ENCODE assay signal across 11 cellular contexts in the genomic region with DNA sequence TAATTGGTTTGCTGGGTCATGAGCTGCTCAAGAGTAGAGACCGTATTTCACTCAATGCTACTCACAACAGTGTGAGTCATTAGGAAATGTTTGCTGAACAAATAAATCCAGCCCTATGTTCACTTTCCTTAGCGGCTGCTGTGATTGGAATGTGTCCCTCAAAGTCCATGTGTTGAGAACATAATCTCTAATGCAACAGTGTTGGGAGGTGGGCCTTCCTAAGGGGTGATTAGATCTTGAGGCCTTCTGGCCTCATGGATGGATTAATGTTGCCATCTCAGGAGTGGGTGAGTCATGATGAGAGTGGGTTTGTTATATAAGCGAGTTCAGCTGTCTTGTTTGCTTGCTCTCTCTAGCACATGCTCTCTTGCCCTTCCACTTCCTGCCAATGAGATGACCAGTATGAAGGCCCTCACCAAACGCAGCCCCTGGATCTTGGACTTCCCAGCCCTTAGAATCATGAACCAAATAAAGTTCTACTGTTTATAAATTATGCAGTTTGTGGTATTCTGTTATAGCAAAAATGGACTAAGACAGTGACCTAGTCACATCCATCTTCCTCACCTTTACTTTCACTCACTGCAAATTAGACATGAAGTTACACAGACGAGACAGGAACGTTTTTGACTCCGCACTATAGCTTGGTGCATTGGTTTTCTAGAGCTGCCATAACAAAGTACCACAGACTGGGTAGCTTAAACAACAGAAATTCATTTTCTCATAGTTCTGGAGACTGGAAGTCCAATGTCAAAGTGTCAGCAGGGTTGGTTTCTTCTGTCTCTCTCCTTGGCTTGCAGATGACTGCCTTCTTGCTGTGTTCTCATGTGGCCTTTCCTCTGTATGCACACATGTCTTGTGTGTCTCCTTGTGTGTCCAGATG. TPM values are rescaled to one million over a fixed set of nuclear protein-coding genes. Genes with fewer than 3 reads are reported as not detected.
DNase-seq lines count a peak whose midpoint lies in the region; ATAC-seq and TF ChIP-seq lines count a peak whose summit lies in the region.
"Had no signal": no experiment of that assay in that cellular context is flagged by ENCODE, and none has a peak within 500 bp of the region (broad histone marks: within the 10 kb centered on the region; RNA-seq: fewer than 3 reads in every experiment).

No MANE protein-coding gene starts in this region.

- H3K36me3 ChIP-seq in GM23338 (ENCODE audit: insufficient read depth) (no peaks in the 10 kb centered on the region), colonic mucosa (no peaks in the 10 kb centered on the region), prostate gland (no peaks in the 10 kb centered on the region)
- H3K36me3 ChIP-seq: heart right ventricle had no signal

- no peaks in the 10 kb centered on the region for H3K79me2 ChIP-seq in GM23338 (replicated peaks; ENCODE audit: insufficient read depth)

- intact Hi-C loops in colonic mucosa (cut with DNase I), result loop anchor here (5.0 kb wide), 1 partner anchor 245 kb away; no protein-coding TSS in a partner anchor
- intact Hi-C loops in prostate gland (cut with DNase I), result loop anchor here (5.0 kb wide), 1 partner anchor 245 kb away; no protein-coding TSS in a partner anchor

- peaks cover 3% of the 10 kb centered on the region for H3K27me3 Mint-ChIP-seq in GM23338 (ENCODE audit: insufficient read depth, low read depth, poor library complexity)

- no peaks in the 10 kb centered on the region for H3F3A ChIP-seq in GM23338 (replicated peaks; ENCODE audit: low read depth)

- H3K27me3 ChIP-seq in GM23338 (ENCODE audit: insufficient read depth), result no peaks in the 10 kb centered on the region
- H3K27me3 ChIP-seq in colonic mucosa, result no peaks in the 10 kb centered on the region
- no peaks in the 10 kb centered on the region for H3K27me3 ChIP-seq in prostate gland (replicated peaks; ENCODE audit: insufficient read depth)

- WGBS in prostate gland, result 79% methylated on average over 7 of the region's 7 CpGs

- H3K4me3 ChIP-seq in GM23338, result no peak overlapping the region
- no peak overlapping the region for H3K4me3 ChIP-seq in colonic mucosa
- no peak overlapping the region for H3K4me3 ChIP-seq in prostate gland
- H3K4me3 ChIP-seq: heart right ventricle had no signal

- no peaks in the 10 kb centered on the region for H3K4me1 Mint-ChIP-seq in GM23338
- H3K4me1 Mint-ChIP-seq: activated T-helper 17 cell treated with anti-CD3 and anti-CD28 coated beads, Interleukin-2, amount 50 U/mL, for 72 hours had no signal

- H4K20me1 ChIP-seq in GM23338 (replicated peaks; ENCODE audit: insufficient read depth), result no peaks in the 10 kb centered on the region

- no peak overlapping the region for H3K9ac ChIP-seq in colonic mucosa (ENCODE audit: low read depth in 2 of 2, low read length in 2 of 2)

- TF ChIP-seq POLR2A in prostate gland (IDR thresholded peaks at IDR 0.05), result no peak

- H3K36me3 Mint-ChIP-seq in GM23338 (ENCODE audit: low read depth), result no peaks in the 10 kb centered on the region

- no peaks in the 10 kb centered on the region for H3K9me3 ChIP-seq in colonic mucosa
- no peaks in the 10 kb centered on the region for H3K9me3 ChIP-seq in prostate gland

- no peak overlapping the region for H3K27ac Mint-ChIP-seq in GM23338
- H3K27ac Mint-ChIP-seq: activated T-helper 17 cell treated with anti-CD3 and anti-CD28 coated beads, Interleukin-2, amount 50 U/mL, for 72 hours had no signal

- ATAC-seq in GM23338, result no peak
- ATAC-seq in HG02938 (IDR thresholded peaks at IDR 0.05; ENCODE audit: unreplicated experiment), result no peak
- ATAC-seq in GM18517 (IDR thresholded peaks at IDR 0.05; ENCODE audit: unreplicated experiment), result no peak
- ATAC-seq: activated T-helper 17 cell treated with anti-CD3 and anti-CD28 coated beads, Interleukin-2, amount 50 U/mL, for 72 hours; heart right ventricle had no signal

- H3K4me3 Mint-ChIP-seq in GM23338, result no peak overlapping the region
- H3K4me3 Mint-ChIP-seq: activated T-helper 17 cell treated with anti-CD3 and anti-CD28 coated beads, Interleukin-2, amount 50 U/mL, for 72 hours had no signal

- H3K4me1 ChIP-seq in GM23338 (ENCODE audit: insufficient read depth) (no peaks in the 10 kb centered on the region), colonic mucosa (no peaks in the 10 kb centered on the region), prostate gland (replicated peaks) (no peaks in the 10 kb centered on the region)
- H3K4me1 ChIP-seq: heart right ventricle had no signal

- no peaks in the 10 kb centered on the region; the same call in 1 of the 3 replicates for H3K9me3 Mint-ChIP-seq in GM23338
- H3K9me3 Mint-ChIP-seq: activated T-helper 17 cell treated with anti-CD3 and anti-CD28 coated beads, Interleukin-2, amount 50 U/mL, for 72 hours had no signal

- H3K4me2 ChIP-seq in GM23338, result no peak overlapping the region

- H3K9me2 ChIP-seq in GM23338 (ENCODE audit: insufficient read depth), result no peaks in the 10 kb centered on the region

- H3K27ac ChIP-seq in GM23338 (ENCODE audit: low read depth), result no peak overlapping the region
- no peak overlapping the region for H3K27ac ChIP-seq in colonic mucosa
- no peak overlapping the region for H3K27ac ChIP-seq in prostate gland
- H3K27ac ChIP-seq: heart right ventricle had no signal

- DNase-seq in GM23338 (ENCODE audit: low spot score) (no peak), NCI-H460 (ENCODE audit: extremely low read depth, low read depth) (peak; percentile 30), colonic mucosa (peak; percentile 28), non-pigmented ciliary epithelial cell (ENCODE audit: low read depth) (peak; percentile 30), prostate gland (ENCODE audit: low spot score) (no peak), hippocampal formation (lab: John Stamatoyannopoulos, UW) (no peak)
- DNase-seq: heart right ventricle, NCI-H1092 treated with DMSO at 0.1 percent for 48 hours had no signal

- 0 out of 2 replicates have a peak overlapping the region, but pooled peaks have one; percentile 10 for H2AFZ ChIP-seq in GM23338

- TF ChIP-seq CTCF in GM23338 (conservative IDR thresholded peaks at IDR 0.05; ENCODE audit: low read depth in 2 of 2) (no peak), colonic mucosa (IDR thresholded peaks at IDR 0.05) (no peak), prostate gland (IDR thresholded peaks at IDR 0.05) (no peak)

TF ChIP-seq in GM23338, 12 proteins besides CTCF, POLR2A, EP300 and RAD21:
- TF ChIP-seq ZNF114 (CRISPR knock-in tag; IDR thresholded peaks at IDR 0.05), result no peak

RNA-seq across cellular contexts. Expression of gene FAM169A, which starts 50.9 kb away (rescaled TPM):
- 78.7 and 97.7 TPM in 2 replicates for total RNA-seq in GM23338 (2014; rRNA removed; shearing (Covaris generic))
- polyA plus RNA-seq in GM23338 (2016; fragmentation: Nextera tagmentation; extraction: Ambion mirVana), result 12.2 and 16.9 TPM in 2 replicates
- total RNA-seq in NCI-H460 (2014; rRNA removed; shearing (Covaris generic)), result 15.8 and 18.5 TPM in 2 replicates
- polyA plus RNA-seq in NCI-H460 (2014; cell fraction: nucleus; rRNA removed), result 8.5 and 12.2 TPM in 2 replicates
- total RNA-seq in colonic mucosa, result 1 to 10 TPM; 4.9 to 5.0 TPM
- total RNA-seq in prostate gland, result 10 to 100 TPM; 16.6 to 57.9 TPM

Comparison
In these comparisons a context has a peak if more than half of its experiments do, and no peak if none do; other contexts are left out.
1. DNase-seq: peak in NCI-H460 (single experiment), colonic mucosa (single experiment) and non-pigmented ciliary epithelial cell (single experiment); none in GM23338 (single experiment), prostate gland (single experiment) and hippocampal formation (0 of 2).